16 cellular contexts compared by ENCODE assay signal in the genomic region with DNA sequence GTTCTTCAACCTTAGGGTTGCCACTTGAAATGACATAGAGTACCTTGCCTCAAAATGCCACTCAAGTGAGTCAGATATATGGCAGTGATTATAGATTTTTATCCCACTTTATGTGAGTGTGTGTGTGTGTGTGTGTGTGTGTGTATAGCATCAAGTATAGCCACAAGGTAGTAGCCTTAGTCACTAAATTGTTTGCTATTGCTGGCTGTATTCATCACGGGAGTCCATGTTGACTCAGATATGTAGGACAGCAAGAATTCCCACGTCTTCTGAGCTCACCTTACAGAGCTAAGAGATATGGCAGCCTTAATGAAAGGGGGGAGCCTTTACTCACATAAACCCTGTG. TPM values are rescaled to one million over a fixed set of nuclear protein-coding genes. Genes with fewer than 3 reads are reported as not detected.
DNase-seq lines count a peak whose midpoint lies in the region; ATAC-seq and TF ChIP-seq lines count a peak whose summit lies in the region.
"Had no signal": no experiment of that assay in that cellular context is flagged by ENCODE, and none has a peak within 500 bp of the region (broad histone marks: within the 10 kb centered on the region; RNA-seq: fewer than 3 reads in every experiment).

No MANE protein-coding gene starts in this region.

- H3K4me3 Mint-ChIP-seq in activated naive CD8-positive, alpha-beta T cell treated with anti-CD3 and anti-CD28 coated beads, Interleukin-2, amount 50 U/mL, for 24 hours: no peak overlapping the region
- H3K4me3 Mint-ChIP-seq in activated naive CD8-positive, alpha-beta T cell treated with anti-CD3 and anti-CD28 coated beads for 36 hours: no peak overlapping the region
- no peak overlapping the region for H3K4me3 Mint-ChIP-seq in WTC11
- H3K4me3 Mint-ChIP-seq: central memory CD8-positive, alpha-beta T cell had no signal

- ATAC-seq in activated naive CD8-positive, alpha-beta T cell treated with anti-CD3 and anti-CD28 coated beads, Interleukin-2, amount 50 U/mL, for 24 hours: peak; percentile 41
- no peak for ATAC-seq in WTC11
- no peak for ATAC-seq in left lung
- no peak for ATAC-seq in HG02884 (IDR thresholded peaks at IDR 0.05; ENCODE audit: unreplicated experiment)
- ATAC-seq in HG03354 (IDR thresholded peaks at IDR 0.05; ENCODE audit: poor library complexity, severe bottlenecking, unreplicated experiment): no peak

- POLR2A ChIA-PET in WTC11 (lab: Charles Lee): no interaction called here

- H3K27ac ChIP-seq in left lung: peak overlapping the region; percentile 19 to 22
- peak overlapping the region; percentile 33 for H3K27ac ChIP-seq in vagina
- H3K27ac ChIP-seq: HL-60, ovary had no signal

- intact Hi-C loops in left lung (cut with DNase I) (no loop called here), vagina (cut with DNase I) (no loop called here)

- CTCF ChIA-PET in WTC11 (lab: Charles Lee): no interaction called here

- H3K9me3 ChIP-seq in left lung: no peaks in the 10 kb centered on the region
- no peaks in the 10 kb centered on the region for H3K9me3 ChIP-seq in vagina
- H3K9me3 ChIP-seq: MG63, ovary had no signal

- peaks cover 19% of the 10 kb centered on the region for H3K4me1 Mint-ChIP-seq in activated naive CD8-positive, alpha-beta T cell treated with anti-CD3 and anti-CD28 coated beads, Interleukin-2, amount 50 U/mL, for 24 hours
- peaks cover 16% of the 10 kb centered on the region for H3K4me1 Mint-ChIP-seq in activated naive CD8-positive, alpha-beta T cell treated with anti-CD3 and anti-CD28 coated beads for 36 hours
- peaks cover 46% of the 10 kb centered on the region for H3K4me1 Mint-ChIP-seq in WTC11

- no peak overlapping the region for H3K27ac Mint-ChIP-seq in activated naive CD8-positive, alpha-beta T cell treated with anti-CD3 and anti-CD28 coated beads, Interleukin-2, amount 50 U/mL, for 24 hours
- H3K27ac Mint-ChIP-seq in activated naive CD8-positive, alpha-beta T cell treated with anti-CD3 and anti-CD28 coated beads for 36 hours: no peak overlapping the region
- H3K27ac Mint-ChIP-seq in WTC11: peak overlapping the region; percentile 75; the same call in 1 of the 2 replicates

- no peak for TF ChIP-seq POLR2A in vagina (IDR thresholded peaks at IDR 0.05)

- H3K4me3 ChIP-seq in left lung (no peak overlapping the region), vagina (no peak overlapping the region)
- H3K4me3 ChIP-seq: MG63, ovary had no signal

- H3K36me3 ChIP-seq in left lung: peaks cover 11 to 95% of the 10 kb centered on the region in 2 donors
- H3K36me3 ChIP-seq in vagina: peaks cover 3 to 91% of the 10 kb centered on the region in 2 donors
- H3K36me3 ChIP-seq: ovary had no signal

- H3K27me3 ChIP-seq in left lung (no peaks in the 10 kb centered on the region), vagina (no peaks in the 10 kb centered on the region)
- H3K27me3 ChIP-seq: MG63, ovary had no signal

- H3K27me3 Mint-ChIP-seq in activated naive CD8-positive, alpha-beta T cell treated with anti-CD3 and anti-CD28 coated beads, Interleukin-2, amount 50 U/mL, for 24 hours: no peaks in the 10 kb centered on the region
- no peaks in the 10 kb centered on the region for H3K27me3 Mint-ChIP-seq in activated naive CD8-positive, alpha-beta T cell treated with anti-CD3 and anti-CD28 coated beads for 36 hours
- H3K27me3 Mint-ChIP-seq in WTC11 (ENCODE audit: low read depth): no peaks in the 10 kb centered on the region
- H3K27me3 Mint-ChIP-seq: central memory CD8-positive, alpha-beta T cell had no signal

- no peaks in the 10 kb centered on the region for H3K9me3 Mint-ChIP-seq in activated naive CD8-positive, alpha-beta T cell treated with anti-CD3 and anti-CD28 coated beads, Interleukin-2, amount 50 U/mL, for 24 hours
- H3K9me3 Mint-ChIP-seq in activated naive CD8-positive, alpha-beta T cell treated with anti-CD3 and anti-CD28 coated beads for 36 hours: no peaks in the 10 kb centered on the region
- H3K9me3 Mint-ChIP-seq in WTC11: peaks cover 4% of the 10 kb centered on the region
- H3K9me3 Mint-ChIP-seq: central memory CD8-positive, alpha-beta T cell had no signal

- TF ChIP-seq CTCF in WTC11 (IDR thresholded peaks at IDR 0.05) (no peak), left lung (IDR thresholded peaks at IDR 0.05) (no peak), vagina (IDR thresholded peaks at IDR 0.05) (no peak)

- H3K4me1 ChIP-seq in left lung (peaks cover 21 to 95% of the 10 kb centered on the region in 2 donors), vagina (peaks cover 42% of the 10 kb centered on the region)

- peaks cover 84% of the 10 kb centered on the region for H3K36me3 Mint-ChIP-seq in activated naive CD8-positive, alpha-beta T cell treated with anti-CD3 and anti-CD28 coated beads, Interleukin-2, amount 50 U/mL, for 24 hours (ENCODE audit: low read depth)
- peaks cover 75% of the 10 kb centered on the region for H3K36me3 Mint-ChIP-seq in activated naive CD8-positive, alpha-beta T cell treated with anti-CD3 and anti-CD28 coated beads for 36 hours
- H3K36me3 Mint-ChIP-seq in WTC11: peaks cover 80% of the 10 kb centered on the region

- no peak for DNase-seq in activated naive CD8-positive, alpha-beta T cell treated with anti-CD3 and anti-CD28 coated beads, Interleukin-2, amount 50 U/mL, for 24 hours
- DNase-seq in activated naive CD8-positive, alpha-beta T cell treated with anti-CD3 and anti-CD28 coated beads for 36 hours: no peak
- DNase-seq in WTC11 (ENCODE audit: low spot score) (no peak), left lung (no peak), vagina (ENCODE audit: extremely low spot score in 2 of 2) (no peak), NCI-H1694 treated with DMSO at 0.1 percent for 48 hours (lab: John Stamatoyannopoulos, UW) (no peak)
- DNase-seq: activated CD4-positive, alpha-beta T cell treated with anti-CD3 and anti-CD28 coated beads for 48 hours; activated gamma-delta T cell; DMS79; MG63; NCI-H2171; ovary had no signal

TF ChIP-seq in WTC11, 78 proteins besides CTCF, POLR2A, EP300 and RAD21:
- TF ChIP-seq, protein P1, sequence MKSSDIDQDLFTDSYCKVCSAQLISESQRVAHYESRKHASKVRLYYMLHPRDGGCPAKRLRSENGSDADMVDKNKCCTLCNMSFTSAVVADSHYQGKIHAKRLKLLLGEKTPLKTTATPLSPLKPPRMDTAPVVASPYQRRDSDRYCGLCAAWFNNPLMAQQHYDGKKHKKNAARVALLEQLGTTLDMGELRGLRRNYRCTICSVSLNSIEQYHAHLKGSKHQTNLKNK (CRISPR knock-in tag; IDR thresholded peaks at IDR 0.05): no peak
- TF ChIP-seq, protein P2, sequence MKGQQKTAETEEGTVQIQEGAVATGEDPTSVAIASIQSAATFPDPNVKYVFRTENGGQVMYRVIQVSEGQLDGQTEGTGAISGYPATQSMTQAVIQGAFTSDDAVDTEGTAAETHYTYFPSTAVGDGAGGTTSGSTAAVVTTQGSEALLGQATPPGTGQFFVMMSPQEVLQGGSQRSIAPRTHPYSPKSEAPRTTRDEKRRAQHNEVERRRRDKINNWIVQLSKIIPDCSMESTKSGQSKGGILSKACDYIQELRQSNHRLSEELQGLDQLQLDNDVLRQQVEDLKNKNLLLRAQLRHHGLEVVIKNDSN (CRISPR knock-in tag; IDR thresholded peaks at IDR 0.05): no peak
- TF ChIP-seq, protein P3, sequence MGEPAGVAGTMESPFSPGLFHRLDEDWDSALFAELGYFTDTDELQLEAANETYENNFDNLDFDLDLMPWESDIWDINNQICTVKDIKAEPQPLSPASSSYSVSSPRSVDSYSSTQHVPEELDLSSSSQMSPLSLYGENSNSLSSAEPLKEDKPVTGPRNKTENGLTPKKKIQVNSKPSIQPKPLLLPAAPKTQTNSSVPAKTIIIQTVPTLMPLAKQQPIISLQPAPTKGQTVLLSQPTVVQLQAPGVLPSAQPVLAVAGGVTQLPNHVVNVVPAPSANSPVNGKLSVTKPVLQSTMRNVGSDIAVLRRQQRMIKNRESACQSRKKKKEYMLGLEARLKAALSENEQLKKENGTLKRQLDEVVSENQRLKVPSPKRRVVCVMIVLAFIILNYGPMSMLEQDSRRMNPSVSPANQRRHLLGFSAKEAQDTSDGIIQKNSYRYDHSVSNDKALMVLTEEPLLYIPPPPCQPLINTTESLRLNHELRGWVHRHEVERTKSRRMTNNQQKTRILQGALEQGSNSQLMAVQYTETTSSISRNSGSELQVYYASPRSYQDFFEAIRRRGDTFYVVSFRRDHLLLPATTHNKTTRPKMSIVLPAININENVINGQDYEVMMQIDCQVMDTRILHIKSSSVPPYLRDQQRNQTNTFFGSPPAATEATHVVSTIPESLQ (CRISPR knock-in tag; IDR thresholded peaks at IDR 0.05): no peak
- TF ChIP-seq RORB (CRISPR knock-in tag; IDR thresholded peaks at IDR 0.05): no peak
- TF ChIP-seq, protein P4, sequence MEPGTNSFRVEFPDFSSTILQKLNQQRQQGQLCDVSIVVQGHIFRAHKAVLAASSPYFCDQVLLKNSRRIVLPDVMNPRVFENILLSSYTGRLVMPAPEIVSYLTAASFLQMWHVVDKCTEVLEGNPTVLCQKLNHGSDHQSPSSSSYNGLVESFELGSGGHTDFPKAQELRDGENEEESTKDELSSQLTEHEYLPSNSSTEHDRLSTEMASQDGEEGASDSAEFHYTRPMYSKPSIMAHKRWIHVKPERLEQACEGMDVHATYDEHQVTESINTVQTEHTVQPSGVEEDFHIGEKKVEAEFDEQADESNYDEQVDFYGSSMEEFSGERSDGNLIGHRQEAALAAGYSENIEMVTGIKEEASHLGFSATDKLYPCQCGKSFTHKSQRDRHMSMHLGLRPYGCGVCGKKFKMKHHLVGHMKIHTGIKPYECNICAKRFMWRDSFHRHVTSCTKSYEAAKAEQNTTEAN (CRISPR knock-in tag; IDR thresholded peaks at IDR 0.05): no peak
- TF ChIP-seq FOXK1 (CRISPR knock-in tag; IDR thresholded peaks at IDR 0.05): no peak
- TF ChIP-seq NR2C2 (CRISPR knock-in tag; IDR thresholded peaks at IDR 0.05): no peak

RNA-seq across cellular contexts. Expression of a gene that starts 9.3 kb away (rescaled TPM):
- 10 to 100 TPM; 28.7 to 30.3 TPM for total RNA-seq in activated naive CD8-positive, alpha-beta T cell treated with anti-CD3 and anti-CD28 coated beads for 36 hours
- total RNA-seq in WTC11 (2021) (45.0 to 56.4 TPM (median 48.3 TPM) in 3 replicates), left lung (100 to 1,000 TPM in 1 of 2 donors, 10 to 100 TPM in 1; 93.2 to 129 TPM), vagina (134 TPM)
